Comparison of ENCODE assay signal across 19 cellular contexts in genomic region chr6:37742401-37742760, GRCh38. TPM values are rescaled to one million over a fixed set of nuclear protein-coding genes. Genes with fewer than 3 reads are reported as not detected.
DNase-seq lines count a peak whose midpoint lies in the region; ATAC-seq and TF ChIP-seq lines count a peak whose summit lies in the region.
"Had no signal": no experiment of that assay in that cellular context is flagged by ENCODE, and none has a peak within 500 bp of the region (broad histone marks: within the 10 kb centered on the region; RNA-seq: fewer than 3 reads in every experiment).

No MANE protein-coding gene starts in this region.

- DNase-seq in PC-3 (no peak), glutamatergic neuron (no peak), NCI-H2196 (lab: John Stamatoyannopoulos, UW; ENCODE audit: unreplicated experiment) (no peak), H9 (no peak), coronary artery (ENCODE audit: low spot score) (no peak), NCI-H1092 treated with DMSO at 0.1 percent for 48 hours (lab: John Stamatoyannopoulos, UW) (no peak)
- DNase-seq: DMS 273 treated with DMSO at 0.1 percent for 48 hours; DMS79 treated with DMSO at 0.1 percent for 48 hours; NCI-H1092; NCI-H1436 treated with DMSO at 0.1 percent for 48 hours; NCI-H226; NCI-H510A treated with DMSO at 0.1 percent for 48 hours; NCI-H748 treated with DMSO at 0.1 percent for 48 hours; NK-92 treated with Interleukin-12 subunit alpha and Interleukin-12 subunit beta, amount 100 ng/mL, for 24 hours had no signal

- H3K36me3 Mint-ChIP-seq in glutamatergic neuron (ENCODE audit: unreplicated experiment): no peaks in the 10 kb centered on the region
- no peaks in the 10 kb centered on the region; a peak in 1 of 7 replicates for H3K36me3 Mint-ChIP-seq in H9 (ENCODE audit: insufficient read depth in 1 of 3, low read depth in 3 of 3)

- no TSS peak for BruUV-seq in PC-3 (replicated peaks; lab: Mats Ljungman, UMichigan)

- no peak overlapping the region for H2BK5ac ChIP-seq in H9 (ENCODE audit: insufficient read length, low read length)

- H2BK15ac ChIP-seq in H9 (ENCODE audit: low read depth, low read length): no peak overlapping the region

- ATAC-seq in PC-3: no peak

- H2BK120ac ChIP-seq in H9 (ENCODE audit: low read depth, low read length, poor library complexity, severe bottlenecking): no peak overlapping the region

- no CpG with 5 or more reads among the region's 4 CpGs for WGBS in H9 (ENCODE audit: extremely low coverage, insufficient read length, low lambda C conversion rate)

- no peaks in the 10 kb centered on the region for H3F3A ChIP-seq in PC-3 (ENCODE audit: low read length, unreplicated experiment)

- H3K36me3 ChIP-seq in PC-3 (ENCODE audit: low read depth, low read length) (no peaks in the 10 kb centered on the region), mucosa of stomach (ENCODE audit: control insufficient read depth, insufficient read depth, low read length) (no peaks in the 10 kb centered on the region)
- H3K36me3 ChIP-seq: Peyer's patch, SJCRH30 had no signal

- H4K91ac ChIP-seq in H9 (ENCODE audit: insufficient read length, low read depth, low read length): no peak overlapping the region

- H3K27me3 ChIP-seq in PC-3 (ENCODE audit: low read length) (peaks cover 20% of the 10 kb centered on the region), mucosa of stomach (ENCODE audit: control insufficient read depth, insufficient read depth, low read length) (peaks cover 17% of the 10 kb centered on the region), H9 (ENCODE audit: insufficient read depth, low read length) (no peaks in the 10 kb centered on the region; the same call in 1 of the 2 replicates)
- H3K27me3 ChIP-seq: Peyer's patch, SJCRH30 had no signal

- H2BK12ac ChIP-seq in H9 (ENCODE audit: insufficient read length, low read depth, low read length): no peak overlapping the region

- H4K8ac ChIP-seq in H9 (replicated peaks; ENCODE audit: insufficient read length, low read depth, low read length): no peak overlapping the region

- H3K18ac ChIP-seq in H9 (ENCODE audit: insufficient read length, low read depth, low read length): no peak overlapping the region

- H2BK20ac ChIP-seq in H9 (ENCODE audit: low read depth, low read length, poor library complexity, severe bottlenecking): no peak overlapping the region

- H3K27ac Mint-ChIP-seq in glutamatergic neuron (ENCODE audit: unreplicated experiment) (no peak overlapping the region), H9 (no peak overlapping the region)

- H3K27me3 Mint-ChIP-seq in glutamatergic neuron (ENCODE audit: unreplicated experiment) (peaks cover 6% of the 10 kb centered on the region), H9 (ENCODE audit: low read depth) (peaks cover 94% of the 10 kb centered on the region)

- H3K4me1 ChIP-seq in PC-3 (ENCODE audit: insufficient read depth, low read length): no peaks in the 10 kb centered on the region
- peaks cover 20% of the 10 kb centered on the region for H3K4me1 ChIP-seq in mucosa of stomach (ENCODE audit: control insufficient read depth, insufficient read depth, low read length)
- H3K4me1 ChIP-seq in H9 (ENCODE audit: insufficient read depth, low read length): no peaks in the 10 kb centered on the region
- H3K4me1 ChIP-seq: SJCRH30 had no signal

- no peak overlapping the region for H2AK5ac ChIP-seq in H9 (ENCODE audit: insufficient read length, low read length)

- no peak overlapping the region for H3K56ac ChIP-seq in H9 (ENCODE audit: insufficient read length, low read depth, low read length)

- no peak overlapping the region for H3K14ac ChIP-seq in H9 (ENCODE audit: insufficient read depth, low read length)

- H4K20me1 ChIP-seq in PC-3 (ENCODE audit: low read length) (no peaks in the 10 kb centered on the region), H9 (ENCODE audit: control insufficient read depth, insufficient read depth, insufficient read length) (no peaks in the 10 kb centered on the region)

- no peak overlapping the region for H3K4ac ChIP-seq in H9 (ENCODE audit: low read depth, low read length)

- peaks cover 18% of the 10 kb centered on the region for H3K4me1 Mint-ChIP-seq in glutamatergic neuron (ENCODE audit: low read depth, unreplicated experiment)
- H3K4me1 Mint-ChIP-seq in H9: peaks cover 11 to 13% of the 10 kb centered on the region in 2 experiments

- no peaks in the 10 kb centered on the region for H3K9me2 ChIP-seq in PC-3 (replicated peaks; ENCODE audit: low read length)

- H3K27ac ChIP-seq in PC-3 (ENCODE audit: low read length): no peak overlapping the region
- no peak overlapping the region for H3K27ac ChIP-seq in H9 (ENCODE audit: insufficient read length, low read depth, low read length)
- no peak overlapping the region for H3K27ac ChIP-seq in coronary artery
- H3K27ac ChIP-seq: C4-2B, Peyer's patch, SJCRH30 had no signal

- H3K79me1 ChIP-seq in H9 (ENCODE audit: insufficient read depth, low read depth, low read length, poor library complexity, severe bottlenecking): no peaks in the 10 kb centered on the region

- H3K4me3 ChIP-seq in PC-3 (ENCODE audit: low read length) (no peak overlapping the region), mucosa of stomach (ENCODE audit: low read length) (peak overlapping the region; percentile 28), coronary artery (no peak overlapping the region)
- H3K4me3 ChIP-seq: K562, Peyer's patch, SJCRH30 had no signal

- CTCF ChIA-PET in PC-3 (lab: Charles Lee): no interaction called here

- peaks cover 8% of the 10 kb centered on the region for H3K9me3 Mint-ChIP-seq in glutamatergic neuron (ENCODE audit: unreplicated experiment)
- H3K9me3 Mint-ChIP-seq in H9: no peaks in the 10 kb centered on the region

- POLR2A ChIA-PET in PC-3 (lab: Charles Lee; ENCODE audit: unreplicated experiment): no interaction called here

- H2AFZ ChIP-seq in PC-3 (ENCODE audit: low read length): peak overlapping the region; percentile 55; the same call in 1 of the 2 replicates
- no peak overlapping the region for H2AFZ ChIP-seq in H9 (ENCODE audit: low read length)

- no peaks in the 10 kb centered on the region for H3K9me3 ChIP-seq in PC-3 (ENCODE audit: low read length)
- H3K9me3 ChIP-seq in mucosa of stomach (ENCODE audit: control insufficient read depth, low read length): no peaks in the 10 kb centered on the region
- H3K9me3 ChIP-seq in H9 (ENCODE audit: control insufficient read depth, low read depth, low read length): no peaks in the 10 kb centered on the region
- H3K9me3 ChIP-seq: Peyer's patch, SJCRH30 had no signal

- H3K4me3 Mint-ChIP-seq in glutamatergic neuron (ENCODE audit: unreplicated experiment): peak overlapping the region; percentile 55
- no peak overlapping the region for H3K4me3 Mint-ChIP-seq in H9

- H3K4me2 ChIP-seq in PC-3 (ENCODE audit: low read length): no peak overlapping the region; the same call in 1 of the 2 replicates
- H3K4me2 ChIP-seq in H9 (ENCODE audit: insufficient read depth, insufficient read length, low read length): no peak overlapping the region

- TF ChIP-seq CTCF in PC-3 (conservative IDR thresholded peaks at IDR 0.05; ENCODE audit: low read depth, low read length): no peak
- no peak for TF ChIP-seq CTCF in glutamatergic neuron (IDR thresholded peaks at IDR 0.05; ENCODE audit: partially characterized antibody, unreplicated experiment)
- no peak for TF ChIP-seq CTCF in H9 (conservative IDR thresholded peaks at IDR 0.05)
- TF ChIP-seq CTCF in coronary artery (IDR thresholded peaks at IDR 0.05): no peak

- H3T11ph ChIP-seq in H9 (ENCODE audit: low read length): no peak overlapping the region

- intact Hi-C loops in PC-3 (cut with micrococcal nuclease): no loop called here

- peaks cover 2% of the 10 kb centered on the region for H3K23me2 ChIP-seq in H9 (ENCODE audit: insufficient read length, low read depth, low read length, poor library complexity, severe bottlenecking)

- H3K9ac ChIP-seq in PC-3 (ENCODE audit: low read length) (no peak overlapping the region), mucosa of stomach (ENCODE audit: low read length) (no peak overlapping the region), H9 (ENCODE audit: extremely low read depth, insufficient read length, low read length) (no peak overlapping the region)

- H3K23ac ChIP-seq in H9 (ENCODE audit: insufficient read length, low read depth, low read length): no peak overlapping the region

- no peak overlapping the region for H4K5ac ChIP-seq in H9 (ENCODE audit: insufficient read length, low read depth, low read length)

- H3K79me2 ChIP-seq in PC-3 (ENCODE audit: low read length) (no peaks in the 10 kb centered on the region), H9 (ENCODE audit: insufficient read depth, low read length) (no peaks in the 10 kb centered on the region)

RNA-seq across cellular contexts. Expression of gene MDGA1, which starts 44.7 kb away (rescaled TPM):
- total RNA-seq in PC-3 (2014; rRNA removed) (0.15 and 1.4 TPM in 2 replicates), glutamatergic neuron (ENCODE audit: unreplicated experiment) (908 TPM), H9 (2021) (0.15 and 0.28 TPM in 2 replicates)

Comparison
In these comparisons a context has a peak if more than half of its experiments do, and no peak if none do; other contexts are left out.
1. RNA of gene MDGA1, which starts 44.7 kb away (total RNA-seq): 908 TPM in glutamatergic neuron (single experiment); 0.15 to 0.28 TPM in H9 and 0.15 to 1.4 TPM in PC-3; every median in the first group is over 100 times any median in the second.